Comparison of ENCODE assay signal across 8 cellular contexts in genomic region chr11:62621027-62621566, GRCh38. TPM values are rescaled to one million over a fixed set of nuclear protein-coding genes. Genes with fewer than 3 reads are reported as not detected.
DNase-seq lines count a peak whose midpoint lies in the region; ATAC-seq, FAIRE-seq and TF ChIP-seq lines count a peak whose summit lies in the region.

No MANE protein-coding gene starts in this region.

- H3K4me3 ChIP-seq in BE2C (ENCODE audit: low read depth, low read length): peak overlapping the region; percentile 76
- peak overlapping the region; percentile 73 for H3K4me3 ChIP-seq in MG63
- peak overlapping the region; percentile 59 to 96 (median 82) for H3K4me3 ChIP-seq in dorsolateral prefrontal cortex

- H3K4me1 ChIP-seq in BE2C: no peaks in the 10 kb centered on the region

- ATAC-seq in natural killer cell: no peak
- ATAC-seq in GM21447 (IDR thresholded peaks at IDR 0.05; ENCODE audit: unreplicated experiment): no peak

- no peaks in the 10 kb centered on the region for H3K27me3 ChIP-seq in BE2C
- H3K27me3 ChIP-seq in MG63: no peaks in the 10 kb centered on the region
- no peaks in the 10 kb centered on the region for H3K27me3 ChIP-seq in dorsolateral prefrontal cortex

- peak overlapping the region; percentile 94 to 98 for H3K27ac Mint-ChIP-seq in natural killer cell

- intact Hi-C loops in dorsolateral prefrontal cortex (cut with DNase I): no loop called here
- intact Hi-C loops in natural killer cell (cut with micrococcal nuclease): loop anchor here (1.0 kb wide), 1 partner anchor 8 kb away; the partner anchor contains the start of gene ROM1

- TF ChIP-seq CTCF in BE2C (IDR thresholded peaks at IDR 0.05; ENCODE audit: low read depth, low read length) (no peak), dorsolateral prefrontal cortex (IDR thresholded peaks at IDR 0.05 in 54 of 56, conservative IDR thresholded peaks at IDR 0.05 in 2 of 56; ENCODE audit: low read depth in 1 of 56, partially characterized antibody in 56 of 56) (no peak), natural killer cell (IDR thresholded peaks at IDR 0.05) (no peak)

- no peak for FAIRE-seq in HTR-8/SVneo (lab: Jason Lieb, UNC)

- peak overlapping the region; percentile 28 to 97 (median 90) for H3K27ac ChIP-seq in dorsolateral prefrontal cortex

- no peaks in the 10 kb centered on the region for H3K27me3 Mint-ChIP-seq in natural killer cell (ENCODE audit: low read depth in 2 of 2)

- no peaks in the 10 kb centered on the region for H3K36me3 Mint-ChIP-seq in natural killer cell

- peaks cover 17 to 21% of the 10 kb centered on the region in 2 donors for H3K4me1 Mint-ChIP-seq in natural killer cell

- H3K9me3 ChIP-seq in BE2C: no peaks in the 10 kb centered on the region
- no peaks in the 10 kb centered on the region for H3K9me3 ChIP-seq in MG63

- H3K9me3 Mint-ChIP-seq in natural killer cell: no peaks in the 10 kb centered on the region

- H3K36me3 ChIP-seq in BE2C: no peaks in the 10 kb centered on the region
- H3K36me3 ChIP-seq in MG63: peaks cover 32% of the 10 kb centered on the region

- DNase-seq in BE2C (no peak), MG63 (no peak), dorsolateral prefrontal cortex (no peak), natural killer cell (no peak), HTR-8/SVneo (ENCODE audit: insufficient read length, low spot score) (no peak)
- no peak for DNase-seq in stimulated activated CD4-positive, alpha-beta T cell treated with anti-CD3 and anti-CD28 coated beads, Interleukin-2, amount 100 ng/mL, for 48 hours
- no peak for DNase-seq in stimulated activated CD4-positive, alpha-beta T cell treated with anti-CD3 and anti-CD28 coated beads, Interleukin-4, amount 100 ng/mL, for 4 hours

- H3K4me3 Mint-ChIP-seq in natural killer cell: peak overlapping the region; percentile 93

RNA-seq across cellular contexts. Expression of gene B3GAT3, which starts 0.7 kb away (rescaled TPM):
- polyA plus RNA-seq in BE2C (2012; ENCODE audit: insufficient read depth, insufficient read length, low read depth): 50.8 TPM
- 24.6 and 32.9 TPM in 2 replicates for total RNA-seq in MG63 (2014; rRNA removed; shearing (Covaris generic); ENCODE audit: low replicate concordance)
- total RNA-seq in dorsolateral prefrontal cortex (10 to 100 TPM; 52.5 to 99.7 (median 70.4) TPM), natural killer cell (10 to 100 TPM; 64.9 to 80.3 (median 77.9) TPM)

RNA-seq across cellular contexts. Expression of gene ROM1, which starts 8.0 kb away (rescaled TPM):
- 3.5 TPM for polyA plus RNA-seq in BE2C (2012; ENCODE audit: insufficient read depth, insufficient read length, low read depth)
- total RNA-seq in MG63 (2014; rRNA removed; shearing (Covaris generic); ENCODE audit: low replicate concordance): 2.5 and 8.5 TPM in 2 replicates
- total RNA-seq in dorsolateral prefrontal cortex (10 to 100 TPM; 11.3 to 68.7 (median 24.9) TPM), natural killer cell (1 to 10 TPM; 2.6 to 6.9 (median 3.9) TPM)

RNA-seq across cellular contexts. Expression of gene EML3, which starts 8.5 kb away (rescaled TPM):
- 33.4 TPM for polyA plus RNA-seq in BE2C (2012; ENCODE audit: insufficient read depth, insufficient read length, low read depth)
- total RNA-seq in MG63 (2014; rRNA removed; shearing (Covaris generic); ENCODE audit: low replicate concordance): 18.1 and 20.9 TPM in 2 replicates
- total RNA-seq in dorsolateral prefrontal cortex (10 to 100 TPM; 19.0 to 72.1 (median 37.3) TPM), natural killer cell (100 to 1,000 TPM; 221 to 233 (median 232) TPM)

RNA-seq across cellular contexts. Expression of gene MTA2, which starts 19.4 kb away (rescaled TPM):
- polyA plus RNA-seq in BE2C (2012; ENCODE audit: insufficient read depth, insufficient read length, low read depth): 83.3 TPM
- 84.9 and 117 TPM in 2 replicates for total RNA-seq in MG63 (2014; rRNA removed; shearing (Covaris generic); ENCODE audit: low replicate concordance)
- total RNA-seq in dorsolateral prefrontal cortex: 10 to 100 TPM; 39.4 to 85.0 (median 58.9) TPM
- total RNA-seq in natural killer cell: 100 to 1,000 TPM; 254 to 305 (median 259) TPM

RNA-seq across cellular contexts. Expression of gene GANAB, which starts 25.3 kb away (rescaled TPM):
- polyA plus RNA-seq in BE2C (2012; ENCODE audit: insufficient read depth, insufficient read length, low read depth): 176 TPM
- 496 and 667 TPM in 2 replicates for total RNA-seq in MG63 (2014; rRNA removed; shearing (Covaris generic); ENCODE audit: low replicate concordance)
- total RNA-seq in dorsolateral prefrontal cortex (100 to 1,000 TPM; 107 to 174 (median 137) TPM), natural killer cell (100 to 1,000 TPM; 236 to 275 (median 246) TPM)
